14 cellular contexts compared by ENCODE assay signal in the genomic region with DNA sequence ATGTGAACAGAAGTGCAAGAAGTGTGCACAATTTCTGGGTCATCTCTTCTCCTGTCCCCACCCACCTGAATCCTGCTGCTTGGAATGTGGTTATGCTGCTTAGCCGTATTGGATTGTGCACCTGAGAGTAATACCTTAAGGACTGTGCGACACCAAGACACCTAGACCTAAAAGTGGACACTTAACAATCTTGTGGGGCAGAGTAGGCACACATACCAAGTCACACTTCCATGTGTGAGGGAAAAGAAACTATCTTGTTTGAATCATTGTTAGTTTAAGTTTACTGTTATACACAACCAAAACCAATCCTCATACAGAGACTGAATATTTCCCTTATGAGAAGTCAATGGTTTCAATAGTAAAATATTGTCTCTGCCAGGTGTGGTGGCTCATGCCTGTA.
A peak's percentile ranks its signal among the peaks of the same experiment; 100 is the strongest.
DNase-seq lines count a peak whose midpoint lies in the region; ATAC-seq, FAIRE-seq and TF ChIP-seq lines count a peak whose summit lies in the region.
"Had no signal": no experiment of that assay in that cellular context is flagged by ENCODE, and none has a peak within 500 bp of the region (broad histone marks: within the 10 kb centered on the region; RNA-seq: fewer than 3 reads in every experiment).

No MANE protein-coding gene starts in this region.

- POLR2A ChIA-PET in HepG2 (lab: Yijun Ruan, JAX) = no interaction called here

- H3K27me3 Mint-ChIP-seq in activated T-cell treated with anti-CD3 and anti-CD28 coated beads, Interleukin-2, amount 50 U/mL, for 4 hours (ENCODE audit: low read depth) = no peaks in the 10 kb centered on the region
- no peaks in the 10 kb centered on the region for H3K27me3 Mint-ChIP-seq in type B pancreatic cell

- FAIRE-seq in HepG2 (lab: Jason Lieb, UNC) = no peak

- no peaks in the 10 kb centered on the region for H3K27me3 ChIP-seq in HepG2 (ENCODE audit: control insufficient read depth in 1 of 2, insufficient read depth in 2 of 2, low read length in 2 of 2)
- H3K27me3 ChIP-seq: SJCRH30 had no signal

- H3K9me3 Mint-ChIP-seq in activated T-cell treated with anti-CD3 and anti-CD28 coated beads, Interleukin-2, amount 50 U/mL, for 4 hours = peaks cover 42% of the 10 kb centered on the region
- H3K9me3 Mint-ChIP-seq in type B pancreatic cell = peaks cover 19% of the 10 kb centered on the region

- H3K79me2 ChIP-seq in HepG2 (ENCODE audit: insufficient read depth, low read length) = no peaks in the 10 kb centered on the region

- WGBS in HepG2 (ENCODE audit: low lambda C conversion rate) = 98% methylated on average over 2 of the region's 2 CpGs

- no TSS peak for BruUV-seq in HepG2 (replicated peaks; lab: Mats Ljungman, UMichigan)

- H3K36me3 ChIP-seq in HepG2 (replicated peaks in 1 of 2; ENCODE audit: control insufficient read depth in 1 of 2, insufficient read depth in 2 of 2, low read length in 2 of 2) = no peaks in the 10 kb centered on the region
- H3K36me3 ChIP-seq: SJCRH30 had no signal

- H3K4me3 ChIP-seq in HepG2 (replicated peaks in 1 of 3; ENCODE audit: insufficient read depth in 1 of 3, low read depth in 2 of 3, low read length in 3 of 3) = no peak overlapping the region
- H3K4me3 ChIP-seq: SJCRH30 had no signal

- in situ Hi-C loops in HepG2 (cut with HindIII; ENCODE audit: extremely low pct_ligation_motif_present, low pct_unique_long_range_greater_than_20kb) = loop anchor here (10.0 to 25.0 kb wide), 2 partner anchors 263 to 346 kb away; no protein-coding TSS in a partner anchor

- H4K20me1 ChIP-seq in HepG2 (ENCODE audit: insufficient read depth, low read length) = no peaks in the 10 kb centered on the region

- TF ChIP-seq RAD21 in HepG2 (CRISPR knock-in tag; IDR thresholded peaks at IDR 0.05) = no peak

- H3K36me3 Mint-ChIP-seq in activated T-cell treated with anti-CD3 and anti-CD28 coated beads, Interleukin-2, amount 50 U/mL, for 4 hours (ENCODE audit: insufficient read depth) = peaks cover 7% of the 10 kb centered on the region
- peaks cover 5% of the 10 kb centered on the region for H3K36me3 Mint-ChIP-seq in type B pancreatic cell

- H3K4me3 Mint-ChIP-seq in activated T-cell treated with anti-CD3 and anti-CD28 coated beads, Interleukin-2, amount 50 U/mL, for 4 hours = peak overlapping the region; percentile 19
- peak overlapping the region; percentile 24 for H3K4me3 Mint-ChIP-seq in type B pancreatic cell

- TF ChIP-seq POLR2A in HepG2 (IDR thresholded peaks at IDR 0.05; ENCODE audit: insufficient read depth in 1 of 2, low read depth in 2 of 2, low read length in 2 of 2) = no peak

- peak; percentile 49 to 52 for ATAC-seq in activated T-cell treated with anti-CD3 and anti-CD28 coated beads, Interleukin-2, amount 50 U/mL, for 4 hours
- ATAC-seq in HG03108 (IDR thresholded peaks at IDR 0.05; ENCODE audit: unreplicated experiment) = peak; percentile 35
- no peak for ATAC-seq in HepG2
- ATAC-seq: left ventricle myocardium superior had no signal

- no peak overlapping the region for H2AFZ ChIP-seq in HepG2 (ENCODE audit: low read length)

- DNase-seq in activated T-cell treated with anti-CD3 and anti-CD28 coated beads, Interleukin-2, amount 50 U/mL, for 4 hours = no peak
- DNase-seq in activated T-cell treated with anti-CD3 and anti-CD28 coated beads for 4 hours (no peak), astrocyte of the hippocampus (ENCODE audit: low read depth, low spot score) (peak; percentile 27), type B pancreatic cell (ENCODE audit: extremely low spot score, unreplicated experiment) (no peak), hippocampal formation (lab: John Stamatoyannopoulos, UW) (no peak), HepG2 (ENCODE audit: low spot score) (no peak), amniotic stem cell (lab: John Stamatoyannopoulos, UW) (no peak)
- DNase-seq: DMS153; left ventricle myocardium superior; NCI-H510A; nucleus accumbens; SJCRH30; stimulated activated naive CD4-positive, alpha-beta T cell had no signal

- no peaks in the 10 kb centered on the region for H3K9me3 ChIP-seq in HepG2 (ENCODE audit: low read length)

- TF ChIP-seq EP300 in HepG2 (IDR thresholded peaks at IDR 0.05; ENCODE audit: low read depth in 2 of 2, low read length in 2 of 2) = no peak
- no peak for TF ChIP-seq EP300 in HepG2 (CRISPR knock-in tag; IDR thresholded peaks at IDR 0.05; ENCODE audit: borderline replicate concordance)

- H3K4me2 ChIP-seq in HepG2 (ENCODE audit: low read depth, low read length) = no peak overlapping the region

- peak overlapping the region; percentile 84 for H3K27ac Mint-ChIP-seq in type B pancreatic cell

- H3K27ac ChIP-seq in HepG2 (ENCODE audit: extremely low read length, insufficient read depth, low read length) = no peak overlapping the region
- H3K27ac ChIP-seq: SJCRH30 had no signal

- H3K4me1 Mint-ChIP-seq in activated T-cell treated with anti-CD3 and anti-CD28 coated beads, Interleukin-2, amount 50 U/mL, for 4 hours (ENCODE audit: low read depth) = peaks cover 34% of the 10 kb centered on the region
- H3K4me1 Mint-ChIP-seq in type B pancreatic cell (ENCODE audit: unreplicated experiment) = peaks cover 12% of the 10 kb centered on the region

- H3K4me1 ChIP-seq in HepG2 (ENCODE audit: insufficient read depth, low read length) = peaks cover 62% of the 10 kb centered on the region
- H3K4me1 ChIP-seq: SJCRH30 had no signal

- H3K9ac ChIP-seq in HepG2 (ENCODE audit: insufficient read depth, low read depth, low read length) = no peak overlapping the region

- intact Hi-C loops in HepG2 (cut with micrococcal nuclease; ENCODE audit: unreplicated experiment) = no loop called here

- CTCF ChIA-PET in HepG2 (lab: Yijun Ruan, JAX; ENCODE audit: low intra/inter-chr PET ratio, low total read pairs) = no interaction called here

- TF ChIP-seq CTCF in type B pancreatic cell (conservative IDR thresholded peaks at IDR 0.05) = no peak
- no peak for TF ChIP-seq CTCF in HepG2 (CRISPR knock-in tag; IDR thresholded peaks at IDR 0.05)

TF ChIP-seq in HepG2, 621 proteins besides CTCF, POLR2A, EP300 and RAD21:
- TF ChIP-seq ZNF629 (CRISPR knock-in tag; conservative IDR thresholded peaks at IDR 0.05) (no peak), TCF12 (IDR thresholded peaks at IDR 0.05) (no peak), TCF12 (CRISPR knock-in tag; IDR thresholded peaks at IDR 0.05) (no peak)
